Comparison of ENCODE assay signal across 14 cellular contexts in genomic region chr16:28608867-28609596, GRCh38. TPM values are rescaled to one million over a fixed set of nuclear protein-coding genes. Genes with fewer than 3 reads are reported as not detected.
DNase-seq lines count a peak whose midpoint lies in the region; TF ChIP-seq lines count a peak whose summit lies in the region.
"Not testable (repeated sequence)": the region's sequence is repeated elsewhere in the genome, so short reads cannot be mapped to it uniquely, and the experiment has no call there.
"Had no signal": no experiment of that assay in that cellular context is flagged by ENCODE, and none has a peak within 500 bp of the region (broad histone marks: within the 10 kb centered on the region; RNA-seq: fewer than 3 reads in every experiment).

No MANE protein-coding gene starts in this region.

- H3K79me1 ChIP-seq in trophoblast cell (ENCODE audit: low read length), result not testable (repeated sequence)

- H3K79me2 ChIP-seq in ACC112 (ENCODE audit: control insufficient read depth, insufficient read depth, low read length, unreplicated experiment); trophoblast cell (ENCODE audit: control insufficient read depth, insufficient read depth, low read length, poor library complexity): not testable (repeated sequence)
- peaks cover 26% of the 10 kb centered on the region for H3K79me2 ChIP-seq in PC-9 (ENCODE audit: low read depth)

- POLR2A ChIA-PET in PC-9 (lab: Charles Lee; ENCODE audit: unreplicated experiment), result interaction anchor here (0.6 to 1.5 kb wide), 7 partner anchors 12 to 318 kb away, joined by 3 to 59 read pairs (median 3); partner anchors contain the start of gene SULT1A2

- not testable (repeated sequence) for H3K9me3 ChIP-seq in PC-9 (ENCODE audit: insufficient read depth, low read depth); right atrium auricular region; mesodermal cell (ENCODE audit: control insufficient read depth, low read length); trophoblast cell (ENCODE audit: insufficient read depth, low read depth, low read length); testis

- not testable (repeated sequence) for BruUV-seq in PC-9 (replicated peaks; lab: Mats Ljungman, UMichigan)

- H3F3A ChIP-seq in PC-9 (ENCODE audit: insufficient read depth, low read depth), result peaks cover 13% of the 10 kb centered on the region

- H3K9ac ChIP-seq in trophoblast cell (ENCODE audit: low read length), result not testable (repeated sequence)

- 93 to 100% methylated on average over 6 of the region's 11 CpGs for WGBS in mesodermal cell (ENCODE audit: insufficient coverage in 2 of 2), 2 experiments
- WGBS in trophoblast cell (ENCODE audit: extremely low coverage, insufficient coverage, insufficient read length), result no CpG with 5 or more reads among the region's 11 CpGs
- WGBS in testis, 2 donors, result 80% methylated on average over 11 of the region's 11 CpGs; no CpG with 5 or more reads in 1 of the 2 donors

- H4K20me1 ChIP-seq in PC-9 (ENCODE audit: insufficient read depth), result not testable (repeated sequence)

- not testable (repeated sequence) for H3K4me1 ChIP-seq in ACC112 (ENCODE audit: control insufficient read depth, insufficient read depth, low read length, unreplicated experiment); mesodermal cell (ENCODE audit: control insufficient read depth, insufficient read depth, low read length, poor library complexity, severe bottlenecking); trophoblast cell (ENCODE audit: control insufficient read depth in 1 of 2, insufficient read depth in 2 of 2, low read length in 2 of 2)
- H3K4me1 ChIP-seq in PC-9 (replicated peaks; ENCODE audit: insufficient read depth) (peaks cover 25% of the 10 kb centered on the region), right atrium auricular region (peaks cover 0 to 22% of the 10 kb centered on the region in 2 donors), testis (peaks cover 17% of the 10 kb centered on the region)

- H2AK5ac ChIP-seq in trophoblast cell (ENCODE audit: low read length), result not testable (repeated sequence)

- peak overlapping the region; percentile 64 for H3K4me2 ChIP-seq in PC-9
- H3K4me2 ChIP-seq in trophoblast cell (ENCODE audit: low read length), result not testable (repeated sequence)

- H3K9me2 ChIP-seq in PC-9 (ENCODE audit: insufficient read depth), result not testable (repeated sequence)

- H2BK12ac ChIP-seq in trophoblast cell (ENCODE audit: low read length), result not testable (repeated sequence)

- peak overlapping the region; percentile 63; the same call in 1 of the 2 replicates for H3K4me3 ChIP-seq in ACC112 (ENCODE audit: low read depth, low read length)
- peak overlapping the region; percentile 26; the same call in 1 of the 2 replicates for H3K4me3 ChIP-seq in PC-9
- H3K4me3 ChIP-seq in right atrium auricular region, result peak overlapping the region; percentile 16 to 48
- H3K4me3 ChIP-seq in mesodermal cell (ENCODE audit: extremely low read depth, insufficient read depth, low read length, poor library complexity, severe bottlenecking), result peak overlapping the region; percentile 11
- H3K4me3 ChIP-seq in trophoblast cell (ENCODE audit: low read depth, low read length), result peak overlapping the region; percentile 35
- H3K4me3 ChIP-seq in testis, result not testable (repeated sequence)

- not testable (repeated sequence) for H4K91ac ChIP-seq in trophoblast cell (ENCODE audit: low read depth, low read length)

- not testable (repeated sequence) for H3K36me3 ChIP-seq in ACC112 (ENCODE audit: insufficient read depth, low read length); PC-9 (ENCODE audit: low read depth); right atrium auricular region; mesodermal cell (ENCODE audit: control insufficient read depth, insufficient read depth, low read length); trophoblast cell (ENCODE audit: control insufficient read depth in 1 of 2, insufficient read depth in 2 of 2, low read length in 2 of 2); testis (ENCODE audit: low read depth, missing control alignments)

- not testable (repeated sequence) for H3K27me3 ChIP-seq in ACC112 (ENCODE audit: insufficient read depth, low read length); PC-9 (ENCODE audit: insufficient read depth, low read depth); right atrium auricular region; trophoblast cell (ENCODE audit: insufficient read depth, low read length); testis

- H3K23ac ChIP-seq in trophoblast cell (ENCODE audit: low read length), result not testable (repeated sequence)

- TF ChIP-seq CTCF in PC-9 (conservative IDR thresholded peaks at IDR 0.05); right atrium auricular region (IDR thresholded peaks at IDR 0.05); testis (IDR thresholded peaks at IDR 0.05): not testable (repeated sequence)

- not testable (repeated sequence) for H3K4ac ChIP-seq in trophoblast cell (ENCODE audit: low read depth, low read length)

- DNase-seq in PC-9; right atrium auricular region (ENCODE audit: low spot score); trophoblast cell: not testable (repeated sequence)
- DNase-seq in activated effector memory CD4-positive, alpha-beta T cell treated with anti-CD3 and anti-CD28 coated beads, Interleukin-2, amount 50 U/mL, for 16 hours, result peak; percentile 41
- peak; percentile 39 for DNase-seq in ecto neural progenitor cell (ENCODE audit: low spot score)
- peak; percentile 52 for DNase-seq in testis

- not testable (repeated sequence) for TF ChIP-seq POLR2A in testis (IDR thresholded peaks at IDR 0.05)

- H2BK5ac ChIP-seq in trophoblast cell (ENCODE audit: low read depth, low read length, poor library complexity), result not testable (repeated sequence)

- CTCF ChIA-PET in PC-9 (lab: Charles Lee), result interaction anchor here (1.2 to 2.3 kb wide), 2 partner anchors 12 to 55 kb away, joined by 15 to 21 read pairs; partner anchors contain the start of genes SGF29 and SULT1A2

- H4K8ac ChIP-seq in trophoblast cell (ENCODE audit: low read depth, low read length), result not testable (repeated sequence)

- not testable (repeated sequence) for H3K14ac ChIP-seq in trophoblast cell (ENCODE audit: low read length)

- not testable (repeated sequence) for H4K12ac ChIP-seq in trophoblast cell (ENCODE audit: low read depth, low read length)

- not testable (repeated sequence) for H3K27ac ChIP-seq in ACC112 (ENCODE audit: low read depth, low read length); mesodermal cell (ENCODE audit: low read depth, low read length, severe bottlenecking); trophoblast cell (ENCODE audit: low read depth, low read length)
- H3K27ac ChIP-seq in PC-9 (peak overlapping the region; percentile 69), right atrium auricular region (peak overlapping the region; percentile 19 to 62), testis (peak overlapping the region in 1 of 2 donors; percentile 45)

- not testable (repeated sequence) for H2BK120ac ChIP-seq in trophoblast cell (ENCODE audit: insufficient read depth, low read length, poor library complexity)

- intact Hi-C loops in PC-9 (cut with micrococcal nuclease; ENCODE audit: unreplicated experiment); testis (cut with DNase I; ENCODE audit: low total_unique reads): not testable (repeated sequence)

- not testable (repeated sequence) for H3K18ac ChIP-seq in trophoblast cell (ENCODE audit: low read length)

- not testable (repeated sequence) for H2AFZ ChIP-seq in ACC112 (ENCODE audit: low read length, unreplicated experiment); PC-9; trophoblast cell (ENCODE audit: insufficient read depth, low read length, poor library complexity)

RNA-seq across cellular contexts. Expression of gene SULT1A1, which starts 0.8 kb away (rescaled TPM):
- total RNA-seq in PC-9 (2021), result 82.0 and 98.8 TPM in 2 replicates
- total RNA-seq in right atrium auricular region, result 10 to 100 TPM; 37.9 to 38.1 TPM
- 23.0 TPM for polyA plus RNA-seq in mesodermal cell (2013, experiment 1 of 2)
- 19.4 TPM for polyA plus RNA-seq in mesodermal cell (2013, experiment 2 of 2)
- polyA plus RNA-seq in trophoblast cell (2013), result 0.53 and 0.93 TPM in 2 replicates
- 10 to 100 TPM; 34.9 to 42.6 TPM for total RNA-seq in testis
- polyA plus RNA-seq in testis (ENCODE audit: insufficient read depth, low read depth, low replicate concordance), result 50.9 TPM

RNA-seq across cellular contexts. Expression of gene SULT1A2, which starts 12.2 kb away (rescaled TPM):
- total RNA-seq in PC-9 (2021), result 21.8 and 23.0 TPM in 2 replicates
- 1 to 10 TPM; 1.9 to 2.7 TPM for total RNA-seq in right atrium auricular region
- polyA plus RNA-seq in mesodermal cell (2013, experiment 1 of 2), result 2.9 TPM
- 2.5 TPM for polyA plus RNA-seq in mesodermal cell (2013, experiment 2 of 2)
- 0.04 and 0.10 TPM in 2 replicates for polyA plus RNA-seq in trophoblast cell (2013)
- 1 to 10 TPM; 1.1 to 2.5 TPM for total RNA-seq in testis
- 0.96 TPM for polyA plus RNA-seq in testis (ENCODE audit: insufficient read depth, low read depth, low replicate concordance)
- total RNA-seq: bronchial epithelial cell, HT1080 had no signal
- polyA plus RNA-seq: CD4-positive, CD25-positive, alpha-beta regulatory T cell had no signal

RNA-seq across cellular contexts. Expression of gene NPIPB8, which starts 28.8 kb away (rescaled TPM):
- 2.2 and 4.1 TPM in 2 replicates for total RNA-seq in PC-9 (2021)
- not detected for total RNA-seq in right atrium auricular region
- polyA plus RNA-seq in mesodermal cell (2013, experiment 1 of 2), result not detected
- polyA plus RNA-seq in mesodermal cell (2013, experiment 2 of 2), result not detected
- polyA plus RNA-seq in trophoblast cell (2013), result 0.03 and 0.12 TPM in 2 replicates
- total RNA-seq in testis, result 10 to 100 TPM in 1 of 2 donors, 1 to 10 TPM in 1; 5.8 to 11.5 TPM
- 13.5 TPM for polyA plus RNA-seq in testis (ENCODE audit: insufficient read depth, low read depth, low replicate concordance)
- total RNA-seq: A172, bronchial epithelial cell, HT1080, Right ventricle myocardium inferior had no signal
- polyA plus RNA-seq: CD4-positive, CD25-positive, alpha-beta regulatory T cell; naive thymus-derived CD4-positive, alpha-beta T cell had no signal

RNA-seq across cellular contexts. Expression of gene SGF29, which starts 55.3 kb away (rescaled TPM):
- total RNA-seq in PC-9 (2021) (45.3 and 51.1 TPM in 2 replicates), right atrium auricular region (10 to 100 TPM; 14.2 to 21.8 TPM), testis (10 to 100 TPM; 82.3 to 94.5 TPM)
- polyA plus RNA-seq in mesodermal cell (2013, experiment 1 of 2), result 12.5 TPM
- polyA plus RNA-seq in mesodermal cell (2013, experiment 2 of 2), result 12.2 TPM
- 15.3 and 15.9 TPM in 2 replicates for polyA plus RNA-seq in trophoblast cell (2013)
- 76.7 TPM for polyA plus RNA-seq in testis (ENCODE audit: insufficient read depth, low read depth, low replicate concordance)
